8 cellular contexts compared by ENCODE assay signal in the genomic region with DNA sequence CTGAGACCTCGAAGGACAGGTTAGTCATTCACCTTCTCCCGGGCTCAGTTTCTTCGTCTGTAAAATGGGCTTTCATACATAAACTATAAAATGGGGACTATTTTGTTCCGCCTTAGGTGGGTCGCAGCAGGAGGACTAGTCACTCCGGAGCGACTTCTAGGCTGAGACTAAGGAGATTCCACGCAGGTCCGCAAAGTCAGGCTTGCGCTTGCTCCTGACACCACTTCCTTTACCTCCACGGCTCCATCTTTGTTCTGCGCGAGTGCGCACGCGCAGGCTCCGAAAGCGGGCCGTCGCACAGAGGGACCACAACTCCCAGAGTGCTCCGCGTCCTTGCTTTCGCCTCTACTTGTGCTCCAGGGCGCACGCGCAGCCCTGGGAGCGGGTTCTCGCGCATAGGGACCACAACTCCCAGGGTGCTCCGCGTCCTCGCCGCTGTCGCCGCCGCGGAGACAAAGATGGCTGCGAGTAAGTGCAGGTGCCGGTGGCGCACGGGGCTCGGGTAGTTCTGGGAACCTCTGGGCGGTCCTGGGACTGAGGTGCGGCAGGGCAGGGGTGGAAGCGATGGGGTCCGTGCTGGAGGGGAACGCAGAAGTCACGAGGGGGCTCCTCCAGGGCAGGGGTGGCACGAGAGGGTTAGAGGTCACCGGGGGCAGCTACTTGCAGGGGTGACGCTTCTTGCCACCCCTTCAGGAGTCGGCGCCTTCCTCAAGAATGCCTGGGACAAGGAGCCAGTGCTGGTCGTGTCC. TPM values are rescaled to one million over a fixed set of nuclear protein-coding genes. Genes with fewer than 3 reads are reported as not detected.
DNase-seq lines count a peak whose midpoint lies in the region; ATAC-seq and TF ChIP-seq lines count a peak whose summit lies in the region.

Gene NDUFA3 (plus strand): TSS at position 435 of the 749 bp plus-strand sequence. CDS start 24 bp downstream, at position 459.

- H3K36me3 ChIP-seq in ascending aorta (peaks cover 12 to 20% of the 10 kb centered on the region in 2 donors), uterus (no peaks in the 10 kb centered on the region)

- TF ChIP-seq POLR2A in uterus (IDR thresholded peaks at IDR 0.05) = peak; percentile 13 to 65

- peak within 1 kb of the TSS; percentile 97 for H3K4me3 Mint-ChIP-seq in T-helper 2 cell treated with Interferon-gamma antibody and Interleukin-4, amounts not matched to agents 5 μg/mL and 100 μg/mL, for 36 hours

- TF ChIP-seq CTCF in ascending aorta (IDR thresholded peaks at IDR 0.05) = no peak
- peak in 1 of 4 experiments; percentile 38 for TF ChIP-seq CTCF in uterus (IDR thresholded peaks at IDR 0.05)

- H3K9me3 ChIP-seq in ascending aorta (no peaks in the 10 kb centered on the region), right cardiac atrium (ENCODE audit: control insufficient read depth, low read length) (no peaks in the 10 kb centered on the region), uterus (no peaks in the 10 kb centered on the region)

- peak within 1 kb of the TSS in 1 of 2 donors; percentile 67 for H3K27ac ChIP-seq in ascending aorta
- peak within 1 kb of the TSS; percentile 38 for H3K27ac ChIP-seq in right cardiac atrium (ENCODE audit: low read length)
- peak within 1 kb of the TSS; percentile 60 to 70 for H3K27ac ChIP-seq in uterus

- H3K4me1 Mint-ChIP-seq in T-helper 2 cell treated with Interferon-gamma antibody and Interleukin-4, amounts not matched to agents 5 μg/mL and 100 μg/mL, for 36 hours (ENCODE audit: low read depth) = peaks cover 20% of the 10 kb centered on the region

- H3K27me3 ChIP-seq in ascending aorta = no peaks in the 10 kb centered on the region
- no peaks in the 10 kb centered on the region for H3K27me3 ChIP-seq in right cardiac atrium (ENCODE audit: control insufficient read depth, insufficient read depth)
- no peaks in the 10 kb centered on the region for H3K27me3 ChIP-seq in uterus

- ATAC-seq in GM18502 (IDR thresholded peaks at IDR 0.05; ENCODE audit: poor library complexity, unreplicated experiment) = peak; percentile 97
- peak; percentile 96 for ATAC-seq in HG02970 (IDR thresholded peaks at IDR 0.05; ENCODE audit: low FRiP score, unreplicated experiment)
- peak; percentile 99 for ATAC-seq in right cardiac atrium

- H3K4me3 ChIP-seq in ascending aorta (peak within 1 kb of the TSS; percentile 72 to 83), right cardiac atrium (ENCODE audit: low read length) (peak within 1 kb of the TSS; percentile 72), uterus (peak within 1 kb of the TSS; percentile 93 to 98)

- H3K4me1 ChIP-seq in ascending aorta (peaks cover 0 to 7% of the 10 kb centered on the region in 2 donors), right cardiac atrium (ENCODE audit: control insufficient read depth, insufficient read depth, low read length) (no peaks in the 10 kb centered on the region), uterus (peaks cover 0 to 7% of the 10 kb centered on the region in 2 donors)

- peak; percentile 99 to 100 for DNase-seq in NCI-H1930 (lab: John Stamatoyannopoulos, UW)
- DNase-seq in T-helper 2 cell treated with Interferon-gamma antibody and Interleukin-4, amounts not matched to agents 5 μg/mL and 100 μg/mL, for 36 hours (ENCODE audit: low spot score) = peak; percentile 99
- DNase-seq in ascending aorta (ENCODE audit: low spot score in 2 of 2) = peak; percentile 97 to 99
- DNase-seq in right cardiac atrium = peak; percentile 99 to 100 (median 99)
- peak; percentile 91 for DNase-seq in pulmonary artery endothelial cell (ENCODE audit: low read depth, low spot score)
- peak; percentile 97 for DNase-seq in uterus

- peaks cover 26% of the 10 kb centered on the region for H3K36me3 Mint-ChIP-seq in T-helper 2 cell treated with Interferon-gamma antibody and Interleukin-4, amounts not matched to agents 5 μg/mL and 100 μg/mL, for 36 hours (ENCODE audit: low read depth)

- H3K9me3 Mint-ChIP-seq in T-helper 2 cell treated with Interferon-gamma antibody and Interleukin-4, amounts not matched to agents 5 μg/mL and 100 μg/mL, for 36 hours = no peaks in the 10 kb centered on the region

- H3K27ac Mint-ChIP-seq in T-helper 2 cell treated with Interferon-gamma antibody and Interleukin-4, amounts not matched to agents 5 μg/mL and 100 μg/mL, for 36 hours = peak within 1 kb of the TSS; percentile 95

- intact Hi-C loops in ascending aorta (cut with DNase I) = loop anchor here (1.0 to 10.0 kb wide), 7 partner anchors 13 to 905 kb away; partner anchors contain the start of genes CNOT3, LENG1, LENG9 and MYADM
- intact Hi-C loops in right cardiac atrium (cut with DNase I) = no loop called here
- intact Hi-C loops in uterus (cut with DNase I; ENCODE audit: low total_unique reads) = no loop called here

- 3% methylated on average over 54 of the region's 54 CpGs for WGBS in right cardiac atrium

- H3K27me3 Mint-ChIP-seq in T-helper 2 cell treated with Interferon-gamma antibody and Interleukin-4, amounts not matched to agents 5 μg/mL and 100 μg/mL, for 36 hours (ENCODE audit: low read depth) = peaks cover 6% of the 10 kb centered on the region

RNA-seq across cellular contexts. Expression of gene NDUFA3, which starts in this region (rescaled TPM):
- 12.5 TPM for total RNA-seq in ascending aorta
- total RNA-seq in right cardiac atrium = 100 to 1,000 TPM; 264 to 472 (median 385) TPM
- polyA plus RNA-seq in right cardiac atrium = 714 TPM
- total RNA-seq in pulmonary artery endothelial cell = 20.7 and 22.5 TPM in 2 replicates
- total RNA-seq in uterus = 10 to 100 TPM in 1 of 4 donors, 1 to 10 TPM in 2, not detected in 1; 4.7 to 65.8 (median 5.5) TPM
